Comparison of ENCODE assay signal across 1 cellular context in genomic region chr7:41754046-41754445, GRCh38.
TF ChIP-seq lines count a peak whose summit lies in the region.

No MANE protein-coding gene starts in this region.

TF ChIP-seq in IMR-90, 13 proteins besides CTCF, POLR2A, EP300 and RAD21 (continued from another document):
- no peak for TF ChIP-seq RCOR1 (IDR thresholded peaks at IDR 0.05; ENCODE audit: insufficient replicate concordance, low read length)
- TF ChIP-seq NFE2L2 (IDR thresholded peaks at IDR 0.05; ENCODE audit: low read depth, low read length) = no peak
- no peak for TF ChIP-seq MXI1 (IDR thresholded peaks at IDR 0.05; ENCODE audit: borderline replicate concordance, low read depth, low read length)
- TF ChIP-seq MAFK (IDR thresholded peaks at IDR 0.05; ENCODE audit: low read depth, low read length) = no peak
- no peak for TF ChIP-seq ELK1 (IDR thresholded peaks at IDR 0.05; ENCODE audit: borderline replicate concordance, low read depth, low read length)
- no peak for TF ChIP-seq USF2 (IDR thresholded peaks at IDR 0.05; ENCODE audit: low read depth, low read length)
- no peak for TF ChIP-seq CHD1 (IDR thresholded peaks at IDR 0.05; ENCODE audit: low read depth, low read length)
- TF ChIP-seq BHLHE40 (IDR thresholded peaks at IDR 0.05; ENCODE audit: low read depth, low read length) = no peak
- TF ChIP-seq CEBPB (IDR thresholded peaks at IDR 0.05; ENCODE audit: low read depth, low read length) = no peak
- no peak for TF ChIP-seq MAZ (IDR thresholded peaks at IDR 0.05; ENCODE audit: borderline replicate concordance, low read depth, low read length)
